9 cellular contexts compared by ENCODE assay signal in the genomic region with DNA sequence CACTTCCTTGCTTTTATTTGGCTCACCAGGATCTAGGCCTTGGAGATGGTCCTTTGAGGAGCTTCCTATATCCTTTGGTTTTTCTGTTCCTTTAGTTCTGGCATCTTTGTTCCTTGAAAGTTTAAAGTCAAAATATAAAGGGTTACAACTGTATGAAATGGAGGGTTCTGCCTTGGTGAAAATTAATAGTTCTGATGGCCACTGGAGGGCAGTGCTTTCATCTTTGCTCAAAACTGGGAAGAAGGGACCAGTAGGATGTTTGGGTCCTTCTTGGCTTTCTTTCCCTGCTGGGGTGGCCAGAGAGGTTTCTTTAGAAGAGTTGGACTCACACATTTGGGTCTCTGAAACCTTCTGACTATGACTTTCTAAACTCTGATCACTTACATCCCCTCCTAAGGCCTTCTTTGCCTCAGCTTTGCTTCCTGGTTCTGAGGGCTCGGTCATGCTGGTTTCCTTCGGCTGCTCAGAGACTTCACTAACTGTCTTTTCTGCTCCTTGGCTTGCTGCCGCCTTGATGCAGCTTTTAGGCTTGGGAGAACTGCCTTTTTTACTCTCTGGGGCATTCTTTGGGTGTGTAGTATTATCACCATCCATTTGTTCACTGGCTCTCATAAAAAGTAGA. TPM values are rescaled to one million over a fixed set of nuclear protein-coding genes. Genes with fewer than 3 reads are reported as not detected.
A peak's percentile ranks its signal among the peaks of the same experiment; 100 is the strongest.
DNase-seq lines count a peak whose midpoint lies in the region; ATAC-seq, FAIRE-seq and TF ChIP-seq lines count a peak whose summit lies in the region.
"Had no signal": no experiment of that assay in that cellular context is flagged by ENCODE, and none has a peak within 500 bp of the region (broad histone marks: within the 10 kb centered on the region; RNA-seq: fewer than 3 reads in every experiment).

No MANE protein-coding gene starts in this region.

- H3K27ac ChIP-seq in GM23248 (no peak overlapping the region), astrocyte (ENCODE audit: low read depth, low read length) (no peak overlapping the region)
- no peak overlapping the region for H3K27ac ChIP-seq in CD4-positive, alpha-beta memory T cell (ENCODE audit: low read depth, low read length)
- H3K27ac ChIP-seq: SJSA1 had no signal

- no peaks in the 10 kb centered on the region for H3K4me1 ChIP-seq in GM23248 (ENCODE audit: insufficient read depth)
- H3K4me1 ChIP-seq in astrocyte (ENCODE audit: insufficient read depth, low read length): no peaks in the 10 kb centered on the region
- no peaks in the 10 kb centered on the region for H3K4me1 ChIP-seq in CD4-positive, alpha-beta memory T cell (ENCODE audit: insufficient read depth, low read length)
- H3K4me1 ChIP-seq: SJSA1 had no signal

- no peaks in the 10 kb centered on the region for H3K79me2 ChIP-seq in GM23248 (ENCODE audit: insufficient read depth)
- no peaks in the 10 kb centered on the region for H3K79me2 ChIP-seq in astrocyte (ENCODE audit: insufficient read depth, low read length)

- H3K27me3 ChIP-seq in GM23248 (replicated peaks; ENCODE audit: insufficient read depth) (no peaks in the 10 kb centered on the region), astrocyte (ENCODE audit: insufficient read depth, low read length) (no peaks in the 10 kb centered on the region)
- H3K27me3 ChIP-seq in CD4-positive, alpha-beta memory T cell (ENCODE audit: insufficient read depth, low read length): no peaks in the 10 kb centered on the region
- H3K27me3 ChIP-seq: SJSA1 had no signal

- H3K27ac Mint-ChIP-seq in astrocyte (ENCODE audit: unreplicated experiment): peak overlapping the region; percentile 70
- H3K27ac Mint-ChIP-seq in CD4-positive, alpha-beta memory T cell: peak overlapping the region in 2 of 7 donors; percentile 31 to 65
- no peak overlapping the region for H3K27ac Mint-ChIP-seq in activated CD4-positive, alpha-beta memory T cell treated with anti-CD3 and anti-CD28 coated beads, Interleukin-2, amount 10 ng/mL, durations not matched to agents 7 days and 5 days
- no peak overlapping the region for H3K27ac Mint-ChIP-seq in naive thymus-derived CD8-positive, alpha-beta T cell

- peak; percentile 63 for ATAC-seq in left lobe of liver
- no peak for ATAC-seq in GM19455 (IDR thresholded peaks at IDR 0.05; ENCODE audit: unreplicated experiment)
- ATAC-seq in naive thymus-derived CD8-positive, alpha-beta T cell: no peak

- no peaks in the 10 kb centered on the region for H3K4me1 Mint-ChIP-seq in astrocyte (ENCODE audit: low read depth, unreplicated experiment)
- H3K4me1 Mint-ChIP-seq in CD4-positive, alpha-beta memory T cell: no peaks in the 10 kb centered on the region
- H3K4me1 Mint-ChIP-seq in activated CD4-positive, alpha-beta memory T cell treated with anti-CD3 and anti-CD28 coated beads, Interleukin-2, amount 10 ng/mL, durations not matched to agents 7 days and 5 days: peaks cover 11% of the 10 kb centered on the region
- H3K4me1 Mint-ChIP-seq in naive thymus-derived CD8-positive, alpha-beta T cell: peaks cover 0 to 4% (median 1%) of the 10 kb centered on the region in 4 donors

- H4K20me1 ChIP-seq in GM23248 (ENCODE audit: insufficient read depth) (no peaks in the 10 kb centered on the region), astrocyte (ENCODE audit: insufficient read depth, low read length) (peaks cover 16% of the 10 kb centered on the region)

- H3K4me2 ChIP-seq in GM23248 (ENCODE audit: unreplicated experiment) (no peak overlapping the region), astrocyte (ENCODE audit: low read length) (no peak overlapping the region)

- H3K36me3 Mint-ChIP-seq in astrocyte (ENCODE audit: low read depth, unreplicated experiment): peaks cover 21% of the 10 kb centered on the region
- H3K36me3 Mint-ChIP-seq in CD4-positive, alpha-beta memory T cell: peaks cover 59% of the 10 kb centered on the region in 2 donors
- peaks cover 41% of the 10 kb centered on the region for H3K36me3 Mint-ChIP-seq in activated CD4-positive, alpha-beta memory T cell treated with anti-CD3 and anti-CD28 coated beads, Interleukin-2, amount 10 ng/mL, durations not matched to agents 7 days and 5 days (ENCODE audit: low read depth)
- H3K36me3 Mint-ChIP-seq in naive thymus-derived CD8-positive, alpha-beta T cell: peaks cover 5 to 81% (median 17%) of the 10 kb centered on the region in 3 donors

- CTCF ChIA-PET in CD4-positive, alpha-beta memory T cell (lab: Charles Lee; ENCODE audit: partially characterized antibody): interaction anchor here (1.0 to 1.5 kb wide), 2 partner anchors 11 to 48 kb away, joined by 3 to 4 read pairs; partner anchors contain the start of gene ITGA2B
- CTCF ChIA-PET in activated CD4-positive, alpha-beta memory T cell treated with anti-CD3 and anti-CD28 coated beads, Interleukin-2, amount 10 ng/mL, durations not matched to agents 7 days and 5 days (lab: Charles Lee): interaction anchor here (0.6 to 2.4 kb wide), 3 partner anchors 15 to 256 kb away, joined by 3 to 14 read pairs (median 4); no protein-coding TSS in a partner anchor

- no peaks in the 10 kb centered on the region for H3K9me3 Mint-ChIP-seq in astrocyte (ENCODE audit: unreplicated experiment)
- no peaks in the 10 kb centered on the region for H3K9me3 Mint-ChIP-seq in CD4-positive, alpha-beta memory T cell
- H3K9me3 Mint-ChIP-seq in activated CD4-positive, alpha-beta memory T cell treated with anti-CD3 and anti-CD28 coated beads, Interleukin-2, amount 10 ng/mL, durations not matched to agents 7 days and 5 days: no peaks in the 10 kb centered on the region
- H3K9me3 Mint-ChIP-seq in naive thymus-derived CD8-positive, alpha-beta T cell: no peaks in the 10 kb centered on the region

- intact Hi-C loops in CD4-positive, alpha-beta memory T cell (cut with micrococcal nuclease): no loop called here

- in situ Hi-C loops in GM23248 (cut with MboI): no loop called here

- H3K4me3 ChIP-seq in GM23248 (no peak overlapping the region), astrocyte (ENCODE audit: insufficient read depth, low read depth, low read length) (no peak overlapping the region)
- no peak overlapping the region for H3K4me3 ChIP-seq in CD4-positive, alpha-beta memory T cell (ENCODE audit: low read length in 2 of 2)
- H3K4me3 ChIP-seq: SJSA1 had no signal

- peak; percentile 65 for FAIRE-seq in astrocyte (lab: Jason Lieb, UNC)

- POLR2A ChIA-PET in CD4-positive, alpha-beta memory T cell (lab: Charles Lee; ENCODE audit: partially characterized antibody): no interaction called here
- POLR2A ChIA-PET in activated CD4-positive, alpha-beta memory T cell treated with anti-CD3 and anti-CD28 coated beads, Interleukin-2, amount 10 ng/mL, durations not matched to agents 7 days and 5 days (lab: Charles Lee): no interaction called here
- POLR2A ChIA-PET in naive thymus-derived CD8-positive, alpha-beta T cell (lab: Charles Lee): interaction anchor here (0.6 kb wide), 1 partner anchor 13 kb away, joined by 9 read pairs; no protein-coding TSS in a partner anchor

- H3F3A ChIP-seq in GM23248 (ENCODE audit: insufficient read depth): peaks cover 5% of the 10 kb centered on the region; the same call in 1 of the 2 replicates

- H3K36me3 ChIP-seq in GM23248 (ENCODE audit: low read depth) (peaks cover 18% of the 10 kb centered on the region), astrocyte (ENCODE audit: insufficient read depth, low read length) (peaks cover 32% of the 10 kb centered on the region)
- peaks cover 40% of the 10 kb centered on the region for H3K36me3 ChIP-seq in CD4-positive, alpha-beta memory T cell (ENCODE audit: insufficient read depth, low read length)

- H3K4me3 Mint-ChIP-seq in astrocyte (ENCODE audit: unreplicated experiment): no peak overlapping the region
- H3K4me3 Mint-ChIP-seq in CD4-positive, alpha-beta memory T cell: no peak overlapping the region
- no peak overlapping the region for H3K4me3 Mint-ChIP-seq in activated CD4-positive, alpha-beta memory T cell treated with anti-CD3 and anti-CD28 coated beads, Interleukin-2, amount 10 ng/mL, durations not matched to agents 7 days and 5 days
- H3K4me3 Mint-ChIP-seq in naive thymus-derived CD8-positive, alpha-beta T cell: no peak overlapping the region

- peak; percentile 61 for TF ChIP-seq CTCF in astrocyte (IDR thresholded peaks at IDR 0.05; ENCODE audit: insufficient read depth, low read depth, low read length)

- DNase-seq in AML-193 (lab: John Stamatoyannopoulos, UW) (peak; percentile 42 to 43), GM23248 (peak; percentile 49), astrocyte (ENCODE audit: low read depth) (no peak), left lobe of liver (ENCODE audit: low spot score) (no peak)
- DNase-seq in CD4-positive, alpha-beta memory T cell: no peak
- no peak for DNase-seq in activated CD4-positive, alpha-beta memory T cell treated with anti-CD3 and anti-CD28 coated beads, Interleukin-2, amount 10 ng/mL, durations not matched to agents 7 days and 5 days
- DNase-seq in naive thymus-derived CD8-positive, alpha-beta T cell: no peak

- H3K9ac ChIP-seq in GM23248: no peak overlapping the region
- H3K9ac ChIP-seq in astrocyte (ENCODE audit: low read length): no peak overlapping the region

- H3K9me3 ChIP-seq in GM23248 (ENCODE audit: low read depth) (no peaks in the 10 kb centered on the region), astrocyte (ENCODE audit: insufficient read depth, low read depth, low read length) (no peaks in the 10 kb centered on the region)
- no peaks in the 10 kb centered on the region for H3K9me3 ChIP-seq in CD4-positive, alpha-beta memory T cell (ENCODE audit: control insufficient read depth in 1 of 2, low read length in 2 of 2)
- H3K9me3 ChIP-seq: SJSA1 had no signal

- WGBS in GM23248 (ENCODE audit: low coverage in 1 of 2, low lambda C conversion rate in 2 of 2, missing lambda C conversion rate in 2 of 2), 2 experiments: 94 to 100% methylated on average over 3 of the region's 3 CpGs

- H2AFZ ChIP-seq in GM23248 (no peak overlapping the region), astrocyte (ENCODE audit: low read depth, low read length) (no peak overlapping the region)

- H3K9me2 ChIP-seq in GM23248 (ENCODE audit: insufficient read depth): no peaks in the 10 kb centered on the region

- no peaks in the 10 kb centered on the region for H3K27me3 Mint-ChIP-seq in astrocyte (ENCODE audit: low read depth, unreplicated experiment)
- no peaks in the 10 kb centered on the region for H3K27me3 Mint-ChIP-seq in CD4-positive, alpha-beta memory T cell
- no peaks in the 10 kb centered on the region for H3K27me3 Mint-ChIP-seq in activated CD4-positive, alpha-beta memory T cell treated with anti-CD3 and anti-CD28 coated beads, Interleukin-2, amount 10 ng/mL, durations not matched to agents 7 days and 5 days
- no peaks in the 10 kb centered on the region for H3K27me3 Mint-ChIP-seq in naive thymus-derived CD8-positive, alpha-beta T cell

RNA-seq across cellular contexts. Expression of gene ITGA2B, which starts 10.9 kb away (rescaled TPM):
- not detected in 2 replicates for total RNA-seq in GM23248 (2014; rRNA removed; shearing (Covaris generic))
- not detected in 2 replicates for polyA plus RNA-seq in GM23248 (2016; fragmentation: Nextera tagmentation; extraction: Ambion mirVana)
- total RNA-seq in astrocyte: 0.31 and 0.68 TPM in 2 replicates
- total RNA-seq in left lobe of liver: 1.1 TPM
- total RNA-seq in CD4-positive, alpha-beta memory T cell: 1 to 10 TPM in 1 of 2 experiments, under 1 TPM in 1; 0.44 to 1.0 TPM
- polyA plus RNA-seq in CD4-positive, alpha-beta memory T cell: not detected
- under 1 TPM; 0.58 to 0.71 TPM for total RNA-seq in activated CD4-positive, alpha-beta memory T cell treated with anti-CD3 and anti-CD28 coated beads, Interleukin-2, amount 10 ng/mL, durations not matched to agents 7 days and 5 days
- total RNA-seq in naive thymus-derived CD8-positive, alpha-beta T cell: 1 to 10 TPM in 1 of 2 experiments, under 1 TPM in 1; 0.86 to 1.6 TPM
- polyA plus RNA-seq in naive thymus-derived CD8-positive, alpha-beta T cell: not detected

RNA-seq across cellular contexts. Expression of gene FAM171A2, which starts 36.7 kb away (rescaled TPM):
- 4.6 and 4.8 TPM in 2 replicates for total RNA-seq in GM23248 (2014; rRNA removed; shearing (Covaris generic))
- polyA plus RNA-seq in GM23248 (2016; fragmentation: Nextera tagmentation; extraction: Ambion mirVana): 0.25 and 0.46 TPM in 2 replicates
- total RNA-seq in astrocyte (18.2 and 22.8 TPM in 2 replicates), left lobe of liver (0.20 TPM)
- under 1 TPM; 0.52 to 0.72 TPM for total RNA-seq in CD4-positive, alpha-beta memory T cell
- under 1 TPM in 1 of 2 donors, not detected in 1; 0.13 TPM for polyA plus RNA-seq in CD4-positive, alpha-beta memory T cell
- under 1 TPM in 1 of 2 experiments, not detected in 1; 0.10 TPM for total RNA-seq in activated CD4-positive, alpha-beta memory T cell treated with anti-CD3 and anti-CD28 coated beads, Interleukin-2, amount 10 ng/mL, durations not matched to agents 7 days and 5 days
- total RNA-seq in naive thymus-derived CD8-positive, alpha-beta T cell: 1 to 10 TPM; 1.3 to 1.5 TPM
- polyA plus RNA-seq in naive thymus-derived CD8-positive, alpha-beta T cell: under 1 TPM; 0.08 to 0.33 (median 0.10) TPM

RNA-seq across cellular contexts. Expression of gene GRN, which starts 55.2 kb away (rescaled TPM):
- total RNA-seq in GM23248 (2014; rRNA removed; shearing (Covaris generic)): 326 and 410 TPM in 2 replicates
- polyA plus RNA-seq in GM23248 (2016; fragmentation: Nextera tagmentation; extraction: Ambion mirVana): 440 and 446 TPM in 2 replicates
- total RNA-seq in astrocyte: 327 and 338 TPM in 2 replicates
- 111 TPM for total RNA-seq in left lobe of liver
- 10 to 100 TPM; 49.5 to 50.0 TPM for total RNA-seq in CD4-positive, alpha-beta memory T cell
- polyA plus RNA-seq in CD4-positive, alpha-beta memory T cell: 10 to 100 TPM; 45.9 to 69.2 TPM
- total RNA-seq in activated CD4-positive, alpha-beta memory T cell treated with anti-CD3 and anti-CD28 coated beads, Interleukin-2, amount 10 ng/mL, durations not matched to agents 7 days and 5 days: 10 to 100 TPM; 87.8 to 98.4 TPM
- total RNA-seq in naive thymus-derived CD8-positive, alpha-beta T cell: 10 to 100 TPM; 27.5 to 33.5 TPM
- polyA plus RNA-seq in naive thymus-derived CD8-positive, alpha-beta T cell: 10 to 100 TPM; 24.8 to 43.7 (median 41.6) TPM

Comparison
In these comparisons a context has a peak if more than half of its experiments do, and no peak if none do; other contexts are left out.
1. DNase-seq: peak in AML-193 (2 of 2) and GM23248 (single experiment); none in astrocyte (single experiment), left lobe of liver (single experiment), CD4-positive, alpha-beta memory T cell (0 of 5), activated CD4-positive, alpha-beta memory T cell treated with anti-CD3 and anti-CD28 coated beads, Interleukin-2, amount 10 ng/mL, durations not matched to agents 7 days and 5 days (single experiment) and naive thymus-derived CD8-positive, alpha-beta T cell (0 of 10).